ENCODE assay signal across 12 cellular contexts in the genomic region with DNA sequence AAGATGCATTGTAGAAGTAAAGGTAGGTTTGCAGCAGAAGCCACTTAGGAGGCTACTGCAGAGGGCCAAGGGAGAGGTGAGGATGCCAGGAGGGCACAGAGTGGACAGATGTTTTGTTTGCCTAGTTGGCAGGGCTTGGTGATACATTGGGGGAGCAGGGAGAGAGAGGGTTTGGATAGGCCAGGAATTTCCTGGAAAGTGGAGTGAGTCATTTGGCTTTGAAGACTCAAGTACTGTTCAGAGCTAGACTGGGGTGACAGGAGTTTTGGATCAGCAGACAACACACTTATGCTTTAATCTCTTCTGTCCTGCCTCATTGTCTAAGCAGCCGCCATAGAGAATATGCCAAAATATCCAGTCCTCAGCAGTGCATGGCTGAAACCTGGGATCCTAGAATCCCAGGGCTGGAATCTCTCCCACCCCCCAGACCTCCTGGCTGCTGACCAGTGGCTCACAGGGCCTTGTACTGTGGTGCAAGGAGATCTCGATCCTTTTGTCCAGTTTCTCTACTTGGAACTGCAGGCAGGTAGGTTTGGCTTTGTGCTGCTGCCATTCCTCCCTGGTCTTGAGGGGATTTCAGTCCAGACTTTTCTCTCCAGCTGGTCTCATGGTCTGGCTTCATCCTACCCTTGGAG. TPM values are rescaled to one million over a fixed set of nuclear protein-coding genes. Genes with fewer than 3 reads are reported as not detected.
DNase-seq lines count a peak whose midpoint lies in the region; ATAC-seq, FAIRE-seq and TF ChIP-seq lines count a peak whose summit lies in the region.
"Had no signal": no experiment of that assay in that cellular context is flagged by ENCODE, and none has a peak within 500 bp of the region (broad histone marks: within the 10 kb centered on the region; RNA-seq: fewer than 3 reads in every experiment).

No MANE protein-coding gene starts in this region.

- no peak overlapping the region for H3K4me3 Mint-ChIP-seq in activated CD4-positive, alpha-beta T cell treated with anti-CD3 and anti-CD28 coated beads, Interleukin-2, amount 10 ng/mL, durations not matched to agents 24 days and 14 days
- H3K4me3 Mint-ChIP-seq in activated T-cell treated with anti-CD3 and anti-CD28 coated beads, Interleukin-2, amount 50 U/mL, for 4 hours = no peak overlapping the region
- H3K4me3 Mint-ChIP-seq: naive thymus-derived CD4-positive, alpha-beta T cell had no signal

- H3K9me3 Mint-ChIP-seq in activated CD4-positive, alpha-beta T cell treated with anti-CD3 and anti-CD28 coated beads, Interleukin-2, amount 10 ng/mL, durations not matched to agents 24 days and 14 days = no peaks in the 10 kb centered on the region
- H3K9me3 Mint-ChIP-seq in activated T-cell treated with anti-CD3 and anti-CD28 coated beads, Interleukin-2, amount 50 U/mL, for 4 hours = no peaks in the 10 kb centered on the region
- H3K9me3 Mint-ChIP-seq: naive thymus-derived CD4-positive, alpha-beta T cell had no signal

- no peak for TF ChIP-seq POLR2A in K562 (conservative IDR thresholded peaks at IDR 0.05)

- H3K79me1 ChIP-seq in trophoblast cell (ENCODE audit: low read length) = no peaks in the 10 kb centered on the region

- H3K14ac ChIP-seq in trophoblast cell (ENCODE audit: low read length) = no peak overlapping the region

- H3K4me1 Mint-ChIP-seq in activated CD4-positive, alpha-beta T cell treated with anti-CD3 and anti-CD28 coated beads, Interleukin-2, amount 10 ng/mL, durations not matched to agents 24 days and 14 days = peaks cover 23% of the 10 kb centered on the region
- H3K4me1 Mint-ChIP-seq in activated T-cell treated with anti-CD3 and anti-CD28 coated beads, Interleukin-2, amount 50 U/mL, for 4 hours (ENCODE audit: low read depth) = peaks cover 22% of the 10 kb centered on the region

- no peak for DNase-seq in activated CD4-positive, alpha-beta T cell treated with anti-CD3 and anti-CD28 coated beads, Interleukin-2, amount 10 ng/mL, durations not matched to agents 24 days and 14 days
- DNase-seq in activated CD4-positive, alpha-beta T cell treated with anti-CD3 and anti-CD28 coated beads for 1 hour = no peak
- DNase-seq in K562 (ENCODE audit: extremely low read depth in 1 of 4, low spot score in 3 of 4) (no peak), kidney tubule cell (ENCODE audit: low spot score) (peak; percentile 90), aorta (no peak), trophoblast cell (no peak)
- no peak for DNase-seq in activated effector memory CD4-positive, alpha-beta T cell treated with Interleukin-2 at 50 U/mL for 16 hours
- DNase-seq in activated T-cell treated with anti-CD3 and anti-CD28 coated beads, Interleukin-2, amount 50 U/mL, for 4 hours = no peak
- DNase-seq: 8988T; activated gamma-delta T cell treated with Interleukin-2 at 50 U/mL for 16 hours; gastrocnemius medialis; naive thymus-derived CD4-positive, alpha-beta T cell had no signal

- H3K27ac Mint-ChIP-seq in activated CD4-positive, alpha-beta T cell treated with anti-CD3 and anti-CD28 coated beads, Interleukin-2, amount 10 ng/mL, durations not matched to agents 24 days and 14 days = peak overlapping the region; percentile 11

- H3K27me3 ChIP-seq in K562 (ENCODE audit: control insufficient read depth in 2 of 2, insufficient read depth in 2 of 2, low read length in 2 of 2) (no peaks in the 10 kb centered on the region), aorta (ENCODE audit: control insufficient read depth in 1 of 2, insufficient read depth in 2 of 2, low read length in 1 of 2) (no peaks in the 10 kb centered on the region), trophoblast cell (ENCODE audit: insufficient read depth, low read length) (no peaks in the 10 kb centered on the region)
- H3K27me3 ChIP-seq: gastrocnemius medialis had no signal

- intact Hi-C loops in activated CD4-positive, alpha-beta T cell treated with anti-CD3 and anti-CD28 coated beads, Interleukin-2, amount 10 ng/mL, durations not matched to agents 24 days and 14 days (cut with micrococcal nuclease) = no loop called here
- intact Hi-C loops in K562 (cut with micrococcal nuclease) = no loop called here
- intact Hi-C loops in aorta (cut with DNase I) = no loop called here

- no peak overlapping the region for H3K4me3 ChIP-seq in K562
- no peak overlapping the region for H3K4me3 ChIP-seq in aorta (ENCODE audit: low read length in 2 of 2)
- no peak overlapping the region for H3K4me3 ChIP-seq in trophoblast cell (ENCODE audit: low read depth, low read length)
- H3K4me3 ChIP-seq: gastrocnemius medialis had no signal

- no peak overlapping the region for H2BK12ac ChIP-seq in trophoblast cell (ENCODE audit: low read length)

- H3K4me2 ChIP-seq in K562 (ENCODE audit: insufficient read depth, low read length) = no peak overlapping the region
- no peak overlapping the region for H3K4me2 ChIP-seq in trophoblast cell (ENCODE audit: low read length)

- H3K27ac ChIP-seq in K562 (ENCODE audit: extremely low read depth, low read depth, low read length) (no peak overlapping the region), aorta (ENCODE audit: low read depth in 1 of 2, low read length in 2 of 2) (no peak overlapping the region), trophoblast cell (ENCODE audit: low read depth, low read length) (no peak overlapping the region)
- H3K27ac ChIP-seq: gastrocnemius medialis had no signal

- in situ Hi-C loops in K562 (cut with MboI) = no loop called here

- no peak overlapping the region for H3K23ac ChIP-seq in trophoblast cell (ENCODE audit: low read length)

- no peak overlapping the region for H3K4ac ChIP-seq in trophoblast cell (ENCODE audit: low read depth, low read length)

- TF ChIP-seq RAD21 in K562 (CRISPR knock-in tag; conservative IDR thresholded peaks at IDR 0.05 in 1 of 2, IDR thresholded peaks at IDR 0.05 in 1 of 2) = no peak

- peaks cover 1% of the 10 kb centered on the region in 2 experiments for H3K4me1 ChIP-seq in K562 (replicated peaks in 1 of 2; ENCODE audit: control insufficient read depth in 2 of 2, insufficient read depth in 2 of 2, low read length in 2 of 2)
- no peaks in the 10 kb centered on the region for H3K4me1 ChIP-seq in aorta (ENCODE audit: control insufficient read depth in 1 of 2, insufficient read depth in 2 of 2, low read length in 2 of 2)
- H3K4me1 ChIP-seq in trophoblast cell (ENCODE audit: control insufficient read depth in 1 of 2, insufficient read depth in 2 of 2, low read length in 2 of 2) = peaks cover under 1 to 12% of the 10 kb centered on the region in 2 experiments
- H3K4me1 ChIP-seq: gastrocnemius medialis had no signal

- H4K20me1 ChIP-seq in K562 (replicated peaks; ENCODE audit: control insufficient read depth, insufficient read depth, low read length) = no peaks in the 10 kb centered on the region

- TSS peak; percentile 25 for BruUV-seq in K562 (replicated peaks; lab: Mats Ljungman, UMichigan)

- H3K27me3 Mint-ChIP-seq in activated CD4-positive, alpha-beta T cell treated with anti-CD3 and anti-CD28 coated beads, Interleukin-2, amount 10 ng/mL, durations not matched to agents 24 days and 14 days = no peaks in the 10 kb centered on the region
- H3K27me3 Mint-ChIP-seq in activated T-cell treated with anti-CD3 and anti-CD28 coated beads, Interleukin-2, amount 50 U/mL, for 4 hours (ENCODE audit: low read depth) = no peaks in the 10 kb centered on the region
- H3K27me3 Mint-ChIP-seq: naive thymus-derived CD4-positive, alpha-beta T cell had no signal

- H3K9me3 ChIP-seq in K562 (replicated peaks; ENCODE audit: control insufficient read depth, insufficient read depth, low read depth, low read length) = peaks cover 7% of the 10 kb centered on the region
- H3K9me3 ChIP-seq in aorta (ENCODE audit: control insufficient read depth, low read length) = no peaks in the 10 kb centered on the region
- no peaks in the 10 kb centered on the region for H3K9me3 ChIP-seq in trophoblast cell (ENCODE audit: insufficient read depth, low read depth, low read length)
- H3K9me3 ChIP-seq: gastrocnemius medialis had no signal

- 51% methylated on average over 2 of the region's 2 CpGs for WGBS in K562 (ENCODE audit: insufficient coverage, low coverage, missing lambda C conversion rate)
- WGBS in aorta, 2 donors = 9 to 16% methylated on average over 2 of the region's 2 CpGs
- no CpG with 5 or more reads among the region's 2 CpGs for WGBS in trophoblast cell (ENCODE audit: extremely low coverage, insufficient coverage, insufficient read length)

- H4K12ac ChIP-seq in trophoblast cell (ENCODE audit: low read depth, low read length) = no peak overlapping the region

- no peak overlapping the region for H2AK5ac ChIP-seq in trophoblast cell (ENCODE audit: low read length)

- H4K8ac ChIP-seq in trophoblast cell (ENCODE audit: low read depth, low read length) = no peak overlapping the region

- H3K9me1 ChIP-seq in K562 (ENCODE audit: control insufficient read depth, insufficient read depth, low read length) = no peaks in the 10 kb centered on the region

- no peak overlapping the region for H4K91ac ChIP-seq in trophoblast cell (ENCODE audit: low read depth, low read length)

- no peak overlapping the region for H3K18ac ChIP-seq in trophoblast cell (ENCODE audit: low read length)

- H3K36me3 Mint-ChIP-seq in activated CD4-positive, alpha-beta T cell treated with anti-CD3 and anti-CD28 coated beads, Interleukin-2, amount 10 ng/mL, durations not matched to agents 24 days and 14 days (ENCODE audit: low read depth) = peaks cover 53% of the 10 kb centered on the region
- peaks cover 34% of the 10 kb centered on the region for H3K36me3 Mint-ChIP-seq in activated T-cell treated with anti-CD3 and anti-CD28 coated beads, Interleukin-2, amount 50 U/mL, for 4 hours (ENCODE audit: insufficient read depth)

- no peak overlapping the region for H3K9ac ChIP-seq in K562 (ENCODE audit: insufficient read depth in 1 of 2, low read depth in 2 of 2, low read length in 2 of 2)
- H3K9ac ChIP-seq in trophoblast cell (ENCODE audit: low read length) = no peak overlapping the region

- no peak for FAIRE-seq in K562 (lab: Jason Lieb, UNC)

- H3K79me2 ChIP-seq in K562 (ENCODE audit: control insufficient read depth, insufficient read depth, low read length) = no peaks in the 10 kb centered on the region
- H3K79me2 ChIP-seq in trophoblast cell (ENCODE audit: control insufficient read depth, insufficient read depth, low read length, poor library complexity) = peaks cover 2% of the 10 kb centered on the region

- no peak overlapping the region for H2BK5ac ChIP-seq in trophoblast cell (ENCODE audit: low read depth, low read length, poor library complexity)

- TF ChIP-seq EP300 in K562 (IDR thresholded peaks at IDR 0.05; ENCODE audit: low read length) = no peak

- TF ChIP-seq CTCF in K562 (IDR thresholded peaks at IDR 0.05 in 2 of 3, conservative IDR thresholded peaks at IDR 0.05 in 1 of 3; ENCODE audit: insufficient read depth in 2 of 3, low read depth in 1 of 3, low read length in 3 of 3) = no peak

- no peak overlapping the region for H2BK120ac ChIP-seq in trophoblast cell (ENCODE audit: insufficient read depth, low read length, poor library complexity)

- CTCF ChIA-PET in K562 (lab: Yijun Ruan, JAX; ENCODE audit: low intra/inter-chr PET ratio) = no interaction called here

- ATAC-seq in K562 = no peak
- peak; percentile 71 for ATAC-seq in aorta (ENCODE audit: low FRiP score)
- no peak for ATAC-seq in activated T-cell treated with anti-CD3 and anti-CD28 coated beads, Interleukin-2, amount 50 U/mL, for 4 hours
- ATAC-seq: gastrocnemius medialis; naive thymus-derived CD4-positive, alpha-beta T cell had no signal

- POLR2A ChIA-PET in K562 (lab: Yijun Ruan, JAX) = interaction anchor here (1.0 kb wide), 1 partner anchor 8 kb away, joined by 3 read pairs; no protein-coding TSS in a partner anchor

- peaks cover 36% of the 10 kb centered on the region; the same call in 2 of the 3 replicates for H3K36me3 ChIP-seq in K562 (ENCODE audit: control insufficient read depth, insufficient read depth, low read length)
- no peaks in the 10 kb centered on the region for H3K36me3 ChIP-seq in aorta (ENCODE audit: control insufficient read depth in 1 of 2, insufficient read depth in 2 of 2, low read length in 1 of 2)
- H3K36me3 ChIP-seq in trophoblast cell (ENCODE audit: control insufficient read depth in 1 of 2, insufficient read depth in 2 of 2, low read length in 2 of 2) = peaks cover 0 to 10% of the 10 kb centered on the region in 2 experiments

- H2AFZ ChIP-seq in K562 (ENCODE audit: low read depth, low read length) (no peak overlapping the region), trophoblast cell (ENCODE audit: insufficient read depth, low read length, poor library complexity) (no peak overlapping the region)

RNA-seq across cellular contexts. Expression of a gene that starts 11.0 kb away (rescaled TPM):
- 24.6 and 27.2 TPM in 2 replicates for total RNA-seq in activated CD4-positive, alpha-beta T cell treated with anti-CD3 and anti-CD28 coated beads, Interleukin-2, amount 10 ng/mL, durations not matched to agents 24 days and 14 days
- 35.2 and 43.1 TPM in 2 replicates for total RNA-seq in K562 (2011; cell fraction: chromatin; rRNA removed; ENCODE audit: low replicate concordance)
- total RNA-seq in K562 (2011; cell fraction: nucleolus; rRNA removed) = 25.1 and 26.3 TPM in 2 replicates
- 33.6 and 48.1 TPM in 2 replicates for total RNA-seq in K562 (2011; cell fraction: nucleoplasm; rRNA removed)
- total RNA-seq in K562 (2014; rRNA removed) (9.1 and 11.5 TPM in 2 replicates), K562 (2014; rRNA removed; fragmentation: Illumina TruSeq; extraction: Trizol) (10.0 and 10.8 TPM in 2 replicates), K562 (2015; rRNA removed; fragmentation: Illumina TruSeq; extraction: Trizol) (7.1 and 8.6 TPM in 2 replicates), K562 (2021) (14.8 and 17.3 TPM in 2 replicates), aorta (1 to 10 TPM; 9.1 to 9.8 TPM)
- polyA plus RNA-seq in K562 (2011; rRNA removed) (19.3 and 19.4 TPM in 2 replicates), K562 (2014; fragmentation: Illumina TruSeq; extraction: Trizol) (19.4 and 19.6 TPM in 2 replicates), K562 (2014; fragmentation: Nextera tagmentation; extraction: Ambion mirVana) (1 to 10 TPM; 2.6 to 2.7 TPM), K562 (2014; rRNA removed) (8.4 and 10.5 TPM in 2 replicates), aorta (1 to 10 TPM; 2.7 to 5.4 TPM)
- polyA plus RNA-seq in K562 (2011; cell fraction: cytosol; rRNA removed) = 10.1 and 20.0 TPM in 2 replicates
- polyA plus RNA-seq in K562 (2011; cell fraction: nucleus; rRNA removed) = 10.2 and 12.8 TPM in 2 replicates
- polyA plus RNA-seq in K562 (2012) = 7.4 and 20.0 TPM in 2 replicates
- polyA minus RNA-seq in K562 (2011; rRNA and poly(A)+ RNA removed) = 19.3 and 23.1 TPM in 2 replicates
- 7.8 and 12.3 TPM in 2 replicates for polyA minus RNA-seq in K562 (2011; cell fraction: cytosol; rRNA and poly(A)+ RNA removed)
- 4.7 and 6.6 TPM in 2 replicates for polyA minus RNA-seq in K562 (2011; cell fraction: nucleus; rRNA and poly(A)+ RNA removed)
- polyA plus RNA-seq in trophoblast cell (2013) = 7.5 and 8.4 TPM in 2 replicates
- 10 to 100 TPM; 21.6 to 28.4 (median 22.8) TPM for total RNA-seq in activated T-cell treated with anti-CD3 and anti-CD28 coated beads, Interleukin-2, amount 50 U/mL, for 4 hours

RNA-seq across cellular contexts. Expression of a gene that starts 34.5 kb away (rescaled TPM):
- 46.7 and 47.1 TPM in 2 replicates for total RNA-seq in activated CD4-positive, alpha-beta T cell treated with anti-CD3 and anti-CD28 coated beads, Interleukin-2, amount 10 ng/mL, durations not matched to agents 24 days and 14 days
- 17.1 and 17.3 TPM in 2 replicates for total RNA-seq in K562 (2011; cell fraction: chromatin; rRNA removed; ENCODE audit: low replicate concordance)
- total RNA-seq in K562 (2011; cell fraction: nucleolus; rRNA removed) = 25.5 and 28.2 TPM in 2 replicates
- 26.2 and 31.3 TPM in 2 replicates for total RNA-seq in K562 (2011; cell fraction: nucleoplasm; rRNA removed)
- 153 and 194 TPM in 2 replicates for total RNA-seq in K562 (2014; rRNA removed)
- total RNA-seq in K562 (2014; rRNA removed; fragmentation: Illumina TruSeq; extraction: Trizol) = 136 and 150 TPM in 2 replicates
- total RNA-seq in K562 (2015; rRNA removed; fragmentation: Illumina TruSeq; extraction: Trizol) = 151 and 163 TPM in 2 replicates
- total RNA-seq in K562 (2021) = 88.4 and 89.9 TPM in 2 replicates
- 132 and 162 TPM in 2 replicates for polyA plus RNA-seq in K562 (2011; rRNA removed)
- 52.4 and 86.8 TPM in 2 replicates for polyA plus RNA-seq in K562 (2011; cell fraction: cytosol; rRNA removed)
- 28.2 and 43.9 TPM in 2 replicates for polyA plus RNA-seq in K562 (2011; cell fraction: nucleus; rRNA removed)
- 129 and 131 TPM in 2 replicates for polyA plus RNA-seq in K562 (2012)
- 168 and 193 TPM in 2 replicates for polyA plus RNA-seq in K562 (2014; fragmentation: Illumina TruSeq; extraction: Trizol)
- 100 to 1,000 TPM; 396 to 492 TPM for polyA plus RNA-seq in K562 (2014; fragmentation: Nextera tagmentation; extraction: Ambion mirVana)
- polyA plus RNA-seq in K562 (2014; rRNA removed) = 178 and 199 TPM in 2 replicates
- polyA minus RNA-seq in K562 (2011; rRNA and poly(A)+ RNA removed) = 50.7 and 52.0 TPM in 2 replicates
- 24.8 and 31.6 TPM in 2 replicates for polyA minus RNA-seq in K562 (2011; cell fraction: cytosol; rRNA and poly(A)+ RNA removed)
- polyA minus RNA-seq in K562 (2011; cell fraction: nucleus; rRNA and poly(A)+ RNA removed) = 15.2 and 23.8 TPM in 2 replicates
- total RNA-seq in aorta = 10 to 100 TPM; 55.8 to 65.4 TPM
- polyA plus RNA-seq in aorta = 100 to 1,000 TPM; 102 to 166 TPM
- 342 and 358 TPM in 2 replicates for polyA plus RNA-seq in trophoblast cell (2013)
- 10 to 100 TPM; 45.2 to 51.0 (median 50.3) TPM for total RNA-seq in activated T-cell treated with anti-CD3 and anti-CD28 coated beads, Interleukin-2, amount 50 U/mL, for 4 hours

RNA-seq across cellular contexts. Expression of a gene that starts 35.5 kb away (rescaled TPM):
- not detected in 2 replicates for total RNA-seq in activated CD4-positive, alpha-beta T cell treated with anti-CD3 and anti-CD28 coated beads, Interleukin-2, amount 10 ng/mL, durations not matched to agents 24 days and 14 days
- total RNA-seq in K562 (2011; cell fraction: chromatin; rRNA removed; ENCODE audit: low replicate concordance) = not detected in 2 replicates
- not detected in 2 replicates for total RNA-seq in K562 (2011; cell fraction: nucleolus; rRNA removed)
- total RNA-seq in K562 (2011; cell fraction: nucleoplasm; rRNA removed) = not detected in 2 replicates
- total RNA-seq in K562 (2014; rRNA removed) (not detected in 2 replicates), K562 (2014; rRNA removed; fragmentation: Illumina TruSeq; extraction: Trizol) (not detected in 2 replicates), K562 (2015; rRNA removed; fragmentation: Illumina TruSeq; extraction: Trizol) (not detected in 2 replicates), K562 (2021) (not detected in 2 replicates), aorta (not detected)
- polyA plus RNA-seq in K562 (2011; rRNA removed) (not detected in 2 replicates), K562 (2014; fragmentation: Illumina TruSeq; extraction: Trizol) (not detected in 2 replicates), K562 (2014; fragmentation: Nextera tagmentation; extraction: Ambion mirVana) (not detected), K562 (2014; rRNA removed) (not detected in 2 replicates), aorta (not detected)
- not detected in 2 replicates for polyA plus RNA-seq in K562 (2011; cell fraction: cytosol; rRNA removed)
- polyA plus RNA-seq in K562 (2011; cell fraction: nucleus; rRNA removed) = not detected in 2 replicates
- not detected in 2 replicates for polyA plus RNA-seq in K562 (2012)
- polyA minus RNA-seq in K562 (2011; rRNA and poly(A)+ RNA removed) = not detected in 2 replicates
- not detected in 2 replicates for polyA minus RNA-seq in K562 (2011; cell fraction: cytosol; rRNA and poly(A)+ RNA removed)
- not detected in 2 replicates for polyA minus RNA-seq in K562 (2011; cell fraction: nucleus; rRNA and poly(A)+ RNA removed)
- not detected in 2 replicates for polyA plus RNA-seq in trophoblast cell (2013)
- total RNA-seq in activated T-cell treated with anti-CD3 and anti-CD28 coated beads, Interleukin-2, amount 50 U/mL, for 4 hours = not detected
- total RNA-seq: gastrocnemius medialis; naive thymus-derived CD4-positive, alpha-beta T cell had no signal
- polyA plus RNA-seq: naive thymus-derived CD4-positive, alpha-beta T cell had no signal

RNA-seq across cellular contexts. Expression of a gene that starts 59.9 kb away (rescaled TPM):
- 0.52 and 0.56 TPM in 2 replicates for total RNA-seq in activated CD4-positive, alpha-beta T cell treated with anti-CD3 and anti-CD28 coated beads, Interleukin-2, amount 10 ng/mL, durations not matched to agents 24 days and 14 days
- not detected in 2 replicates for total RNA-seq in K562 (2011; cell fraction: chromatin; rRNA removed; ENCODE audit: low replicate concordance)
- not detected in 2 replicates for total RNA-seq in K562 (2011; cell fraction: nucleolus; rRNA removed)
- not detected in 2 replicates for total RNA-seq in K562 (2011; cell fraction: nucleoplasm; rRNA removed)
- not detected in 2 replicates for total RNA-seq in K562 (2014; rRNA removed)
- not detected in 2 replicates for total RNA-seq in K562 (2014; rRNA removed; fragmentation: Illumina TruSeq; extraction: Trizol)
- total RNA-seq in K562 (2015; rRNA removed; fragmentation: Illumina TruSeq; extraction: Trizol) = not detected in 2 replicates
- not detected in 2 replicates for total RNA-seq in K562 (2021)
- polyA plus RNA-seq in K562 (2011; rRNA removed) = not detected in 2 replicates
- not detected in 2 replicates for polyA plus RNA-seq in K562 (2011; cell fraction: cytosol; rRNA removed)
- not detected in 2 replicates for polyA plus RNA-seq in K562 (2011; cell fraction: nucleus; rRNA removed)
- polyA plus RNA-seq in K562 (2012) = not detected in 2 replicates
- not detected in 2 replicates for polyA plus RNA-seq in K562 (2014; fragmentation: Illumina TruSeq; extraction: Trizol)
- polyA plus RNA-seq in K562 (2014; fragmentation: Nextera tagmentation; extraction: Ambion mirVana) = not detected
- polyA plus RNA-seq in K562 (2014; rRNA removed) = not detected in 2 replicates
- polyA minus RNA-seq in K562 (2011; rRNA and poly(A)+ RNA removed) = not detected in 2 replicates
- polyA minus RNA-seq in K562 (2011; cell fraction: cytosol; rRNA and poly(A)+ RNA removed) = not detected in 2 replicates
- not detected in 2 replicates for polyA minus RNA-seq in K562 (2011; cell fraction: nucleus; rRNA and poly(A)+ RNA removed)
- not detected for total RNA-seq in aorta
- polyA plus RNA-seq in aorta = not detected
- not detected in 2 replicates for polyA plus RNA-seq in trophoblast cell (2013)
- under 1 TPM in 1 of 3 donors, not detected in 2; 0.42 TPM for total RNA-seq in activated T-cell treated with anti-CD3 and anti-CD28 coated beads, Interleukin-2, amount 50 U/mL, for 4 hours
- total RNA-seq: gastrocnemius medialis had no signal
- polyA plus RNA-seq: naive thymus-derived CD4-positive, alpha-beta T cell had no signal
